10 cellular contexts compared by ENCODE assay signal in genomic region chr17:43232021-43232699, GRCh38. TPM values are rescaled to one million over a fixed set of nuclear protein-coding genes. Genes with fewer than 3 reads are reported as not detected.
DNase-seq lines count a peak whose midpoint lies in the region; ATAC-seq and TF ChIP-seq lines count a peak whose summit lies in the region.
"Not testable (repeated sequence)": the region's sequence is repeated elsewhere in the genome, so short reads cannot be mapped to it uniquely, and the experiment has no call there.
"Had no signal": no experiment of that assay in that cellular context is flagged by ENCODE, and none has a peak within 500 bp of the region (broad histone marks: within the 10 kb centered on the region; RNA-seq: fewer than 3 reads in every experiment).

No MANE protein-coding gene starts in this region.

- not testable (repeated sequence) for H3K27me3 Mint-ChIP-seq in activated CD4-positive, alpha-beta T cell treated with anti-CD3 and anti-CD28 coated beads, Interleukin-2, amount 10 ng/mL, durations not matched to agents 24 days and 14 days

- H2AFZ ChIP-seq in fibroblast of lung (ENCODE audit: low read length) = not testable (repeated sequence)

- TF ChIP-seq CTCF in BE2C (IDR thresholded peaks at IDR 0.05; ENCODE audit: low read depth, low read length); ascending aorta (IDR thresholded peaks at IDR 0.05); fibroblast of lung (conservative IDR thresholded peaks at IDR 0.05 in 1 of 2, IDR thresholded peaks at IDR 0.05 in 1 of 2; ENCODE audit: low read depth in 1 of 2, low read length in 2 of 2); lower lobe of right lung (IDR thresholded peaks at IDR 0.05); suprapubic skin (IDR thresholded peaks at IDR 0.05): not testable (repeated sequence)

- ATAC-seq in lower lobe of right lung = not testable (repeated sequence)

- not testable (repeated sequence) for H3K4me3 ChIP-seq in BE2C (ENCODE audit: low read depth, low read length); ascending aorta; fibroblast of lung (replicated peaks in 1 of 4; ENCODE audit: control extremely low read depth in 1 of 4, insufficient read depth in 1 of 4, low read depth in 3 of 4, low read length in 4 of 4); lower lobe of right lung
- H3K4me3 ChIP-seq in suprapubic skin = peak overlapping the region; percentile 7

- H4K20me1 ChIP-seq in fibroblast of lung (ENCODE audit: control insufficient read depth, extremely low read depth, insufficient read depth, low read length) = not testable (repeated sequence)

- not testable (repeated sequence) for TF ChIP-seq EP300 in suprapubic skin (IDR thresholded peaks at IDR 0.05)

- not testable (repeated sequence) for H3K36me3 ChIP-seq in BE2C; ascending aorta; fibroblast of lung (ENCODE audit: control insufficient read depth, insufficient read depth, low read length); lower lobe of right lung; suprapubic skin

- not testable (repeated sequence) for H3K9me3 Mint-ChIP-seq in activated CD4-positive, alpha-beta T cell treated with anti-CD3 and anti-CD28 coated beads, Interleukin-2, amount 10 ng/mL, durations not matched to agents 24 days and 14 days

- peak overlapping the region in 1 of 2 donors; percentile 34 for H3K27ac ChIP-seq in ascending aorta
- peak overlapping the region; percentile 38 for H3K27ac ChIP-seq in fibroblast of lung (ENCODE audit: insufficient read depth, low read length)
- H3K27ac ChIP-seq in lower lobe of right lung = peak overlapping the region; percentile 12
- H3K27ac ChIP-seq in suprapubic skin = peak overlapping the region; percentile 1

- WGBS in suprapubic skin = 64% methylated on average over 19 of the region's 24 CpGs

- H3K27ac Mint-ChIP-seq in activated CD4-positive, alpha-beta T cell treated with anti-CD3 and anti-CD28 coated beads, Interleukin-2, amount 10 ng/mL, durations not matched to agents 24 days and 14 days = peak overlapping the region; percentile 48

- not testable (repeated sequence) for H3K4me1 ChIP-seq in BE2C; ascending aorta; fibroblast of lung (ENCODE audit: control insufficient read depth, extremely low read depth, insufficient read depth, low read length); lower lobe of right lung; suprapubic skin

- not testable (repeated sequence) for H3K4me1 Mint-ChIP-seq in activated CD4-positive, alpha-beta T cell treated with anti-CD3 and anti-CD28 coated beads, Interleukin-2, amount 10 ng/mL, durations not matched to agents 24 days and 14 days

- DNase-seq in BE2C (peak; percentile 36), NAMALWA (ENCODE audit: low spot score) (peak; percentile 34), ascending aorta (ENCODE audit: low spot score in 2 of 2) (peak; percentile 18 to 79), fibroblast of lung (ENCODE audit: low read depth in 2 of 2) (peak in 1 of 2 donors; percentile 19), lower lobe of right lung (peak; percentile 56), pons (ENCODE audit: low spot score) (peak; percentile 26), suprapubic skin (ENCODE audit: low spot score in 2 of 2) (peak; percentile 86 to 89)
- DNase-seq in activated CD4-positive, alpha-beta T cell treated with anti-CD3 and anti-CD28 coated beads, Interleukin-2, amount 10 ng/mL, durations not matched to agents 24 days and 14 days = peak; percentile 79

- H3K9me3 ChIP-seq in BE2C; ascending aorta; fibroblast of lung (ENCODE audit: control insufficient read depth, insufficient read depth, low read depth, low read length); lower lobe of right lung; suprapubic skin: not testable (repeated sequence)

- intact Hi-C loops in activated CD4-positive, alpha-beta T cell treated with anti-CD3 and anti-CD28 coated beads, Interleukin-2, amount 10 ng/mL, durations not matched to agents 24 days and 14 days (cut with micrococcal nuclease); ascending aorta (cut with DNase I); lower lobe of right lung (cut with DNase I): not testable (repeated sequence)

- peak overlapping the region; percentile 41 for H3K4me3 Mint-ChIP-seq in activated CD4-positive, alpha-beta T cell treated with anti-CD3 and anti-CD28 coated beads, Interleukin-2, amount 10 ng/mL, durations not matched to agents 24 days and 14 days

- H3K9ac ChIP-seq in fibroblast of lung (ENCODE audit: insufficient read depth, low read length) = not testable (repeated sequence)

- not testable (repeated sequence) for TF ChIP-seq POLR2A in suprapubic skin (IDR thresholded peaks at IDR 0.05)

- H3K4me2 ChIP-seq in fibroblast of lung (ENCODE audit: extremely low read depth, insufficient read depth, low read length) = peak overlapping the region; percentile 75

- not testable (repeated sequence) for H3K36me3 Mint-ChIP-seq in activated CD4-positive, alpha-beta T cell treated with anti-CD3 and anti-CD28 coated beads, Interleukin-2, amount 10 ng/mL, durations not matched to agents 24 days and 14 days (ENCODE audit: low read depth)

- not testable (repeated sequence) for H3K79me2 ChIP-seq in fibroblast of lung (ENCODE audit: control insufficient read depth, insufficient read depth, low read length)

- H3K27me3 ChIP-seq in BE2C; ascending aorta; fibroblast of lung (ENCODE audit: control insufficient read depth, insufficient read depth, low read length); lower lobe of right lung (ENCODE audit: low read depth); suprapubic skin: not testable (repeated sequence)

RNA-seq across cellular contexts. Expression of gene RNU2-1, which starts 1.6 kb away (rescaled TPM):
- polyA plus RNA-seq in BE2C (2012; ENCODE audit: insufficient read depth, insufficient read length, low read depth) = not detected
- 5,051 and 5,500 TPM in 2 replicates for total RNA-seq in activated CD4-positive, alpha-beta T cell treated with anti-CD3 and anti-CD28 coated beads, Interleukin-2, amount 10 ng/mL, durations not matched to agents 24 days and 14 days
- total RNA-seq in ascending aorta = not detected
- total RNA-seq in fibroblast of lung = not detected in 2 replicates
- not detected in 2 replicates for polyA plus RNA-seq in fibroblast of lung
- not detected in 2 replicates for polyA plus RNA-seq in fibroblast of lung (2012)
- not detected in 2 replicates for polyA minus RNA-seq in fibroblast of lung (ENCODE audit: low replicate concordance)
- total RNA-seq in lower lobe of right lung = 8,279 TPM
- not detected for total RNA-seq in suprapubic skin
- total RNA-seq: epithelial cell of proximal tubule, temporal lobe had no signal

RNA-seq across cellular contexts. Expression of gene CCDC200, which starts 3.7 kb away (rescaled TPM):
- 0.77 TPM for polyA plus RNA-seq in BE2C (2012; ENCODE audit: insufficient read depth, insufficient read length, low read depth)
- 0.65 and 0.92 TPM in 2 replicates for total RNA-seq in activated CD4-positive, alpha-beta T cell treated with anti-CD3 and anti-CD28 coated beads, Interleukin-2, amount 10 ng/mL, durations not matched to agents 24 days and 14 days
- total RNA-seq in ascending aorta (not detected), fibroblast of lung (not detected in 2 replicates), lower lobe of right lung (not detected), suprapubic skin (not detected)
- not detected in 2 replicates for polyA plus RNA-seq in fibroblast of lung
- 0.95 and 1.9 TPM in 2 replicates for polyA plus RNA-seq in fibroblast of lung (2012)
- polyA minus RNA-seq in fibroblast of lung (ENCODE audit: low replicate concordance) = not detected in 2 replicates
- total RNA-seq: epithelial cell of proximal tubule, temporal lobe had no signal

RNA-seq across cellular contexts. Expression of gene TMEM106A, which starts 20.5 kb away (rescaled TPM):
- 0.20 TPM for polyA plus RNA-seq in BE2C (2012; ENCODE audit: insufficient read depth, insufficient read length, low read depth)
- 17.9 and 19.1 TPM in 2 replicates for total RNA-seq in activated CD4-positive, alpha-beta T cell treated with anti-CD3 and anti-CD28 coated beads, Interleukin-2, amount 10 ng/mL, durations not matched to agents 24 days and 14 days
- total RNA-seq in ascending aorta = 18.5 TPM
- total RNA-seq in fibroblast of lung = 0.77 and 1.5 TPM in 2 replicates
- 6.7 and 9.3 TPM in 2 replicates for polyA plus RNA-seq in fibroblast of lung
- polyA plus RNA-seq in fibroblast of lung (2012) = 4.5 and 6.4 TPM in 2 replicates
- polyA minus RNA-seq in fibroblast of lung (ENCODE audit: low replicate concordance) = 16.3 and 19.3 TPM in 2 replicates
- 17.9 TPM for total RNA-seq in lower lobe of right lung
- 1 to 10 TPM; 1.2 to 3.5 (median 1.9) TPM for total RNA-seq in suprapubic skin

Comparison
In these comparisons a context has a peak if more than half of its experiments do, and no peak if none do; other contexts are left out.
1. RNA of gene RNU2-1, which starts 1.6 kb away (total RNA-seq): 8,279 TPM in lower lobe of right lung (single experiment) and 5,051 to 5,500 TPM in activated CD4-positive, alpha-beta T cell treated with anti-CD3 and anti-CD28 coated beads, Interleukin-2, amount 10 ng/mL, durations not matched to agents 24 days and 14 days; not detected in ascending aorta (single experiment), not detected in fibroblast of lung and not detected in suprapubic skin; every median in the first group is over 1,000 times any median in the second.